Comparison of ENCODE assay signal across 8 cellular contexts in the genomic region with DNA sequence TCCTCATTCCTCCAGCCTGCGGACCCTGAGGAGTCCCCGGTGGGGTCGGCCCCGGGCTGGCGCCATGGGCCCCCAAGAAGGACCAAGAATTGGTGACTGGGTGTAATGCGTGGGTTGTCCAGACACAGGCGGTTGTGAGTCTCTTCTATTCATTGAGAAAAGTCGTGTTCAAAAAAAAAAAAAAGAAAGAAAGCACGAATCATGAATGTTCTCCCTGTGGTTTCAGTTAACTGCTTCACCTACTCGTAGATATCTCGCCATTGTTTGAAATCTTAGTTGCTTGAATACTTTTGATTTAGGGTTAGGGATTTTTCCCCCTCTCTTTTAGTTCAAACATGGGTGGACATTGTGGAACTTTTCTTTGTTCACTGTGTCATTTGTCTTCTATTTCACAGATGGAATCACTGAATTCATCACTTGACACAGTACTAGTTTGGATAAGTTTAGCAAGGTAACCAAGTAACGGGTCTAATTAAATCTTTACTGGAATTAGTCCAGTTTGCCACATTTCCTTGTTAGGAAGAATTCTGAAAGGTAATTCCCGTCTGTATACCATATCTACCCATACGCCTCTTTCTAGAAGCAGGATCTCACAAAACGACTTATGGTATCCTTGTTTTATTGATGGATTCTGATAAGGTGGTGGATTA. TPM values are rescaled to one million over a fixed set of nuclear protein-coding genes. Genes with fewer than 3 reads are reported as not detected.
DNase-seq lines count a peak whose midpoint lies in the region; ATAC-seq and TF ChIP-seq lines count a peak whose summit lies in the region.

No MANE protein-coding gene starts in this region.

- H3K27me3 ChIP-seq in cardiac muscle cell (no peaks in the 10 kb centered on the region), sigmoid colon (no peaks in the 10 kb centered on the region)

- peaks cover 27% of the 10 kb centered on the region for H3K4me1 ChIP-seq in cardiac muscle cell (ENCODE audit: low read depth)
- H3K4me1 ChIP-seq in sigmoid colon, result peaks cover 0 to 43% (median 25%) of the 10 kb centered on the region in 4 donors

- intact Hi-C loops in sigmoid colon (cut with DNase I), result loop anchor here (2.0 to 5.0 kb wide), 2 partner anchors 36 to 72 kb away; no protein-coding TSS in a partner anchor

- H3K36me3 ChIP-seq in cardiac muscle cell (no peaks in the 10 kb centered on the region), sigmoid colon (no peaks in the 10 kb centered on the region)

- no peaks in the 10 kb centered on the region for H3K9me3 Mint-ChIP-seq in activated T-cell treated with anti-CD3 and anti-CD28 coated beads, Interleukin-2, amount 50 U/mL, for 72 hours

- TF ChIP-seq POLR2A in sigmoid colon (IDR thresholded peaks at IDR 0.05), result no peak

- 3 to 11% methylated on average over 15 of the region's 15 CpGs for WGBS in sigmoid colon, 2 donors

- peak overlapping the region; percentile 86 to 98 for H3K4me3 Mint-ChIP-seq in activated T-cell treated with anti-CD3 and anti-CD28 coated beads, Interleukin-2, amount 50 U/mL, for 72 hours

- peak overlapping the region; percentile 79 for H3K27ac ChIP-seq in cardiac muscle cell
- peak overlapping the region; percentile 85 to 95 (median 94) for H3K27ac ChIP-seq in sigmoid colon

- no peak for TF ChIP-seq CTCF in GM20000 (IDR thresholded peaks at IDR 0.05; ENCODE audit: extremely low read depth, missing control alignments)
- no peak for TF ChIP-seq CTCF in cardiac muscle cell (IDR thresholded peaks at IDR 0.05; ENCODE audit: low read depth, low read length)
- TF ChIP-seq CTCF in sigmoid colon (IDR thresholded peaks at IDR 0.05), result no peak

- peaks cover 61% of the 10 kb centered on the region for H3K4me1 Mint-ChIP-seq in activated T-cell treated with anti-CD3 and anti-CD28 coated beads, Interleukin-2, amount 50 U/mL, for 72 hours (ENCODE audit: low read depth)

- H3K4me3 ChIP-seq in cardiac muscle cell (peak overlapping the region; percentile 85), sigmoid colon (peak overlapping the region; percentile 62 to 85 (median 82))

- no peak for TF ChIP-seq EP300 in sigmoid colon (IDR thresholded peaks at IDR 0.05)

- DNase-seq in GF-D8 (lab: John Stamatoyannopoulos, UW), result peak; percentile 54
- DNase-seq in GM20000 (ENCODE audit: low spot score), result peak; percentile 56
- no peak for DNase-seq in activated T-cell treated with anti-CD3 and anti-CD28 coated beads, Interleukin-2, amount 50 U/mL, for 72 hours
- no peak for DNase-seq in cardiac muscle cell (ENCODE audit: low read depth in 1 of 2, low spot score in 1 of 2)
- DNase-seq in sigmoid colon, result no peak
- DNase-seq in left lobe of liver (ENCODE audit: low spot score), result no peak
- DNase-seq in NCI-H446 treated with DMSO at 0.1 percent for 48 hours (lab: John Stamatoyannopoulos, UW), result no peak

- H3K9me3 ChIP-seq in cardiac muscle cell (ENCODE audit: low read depth) (no peaks in the 10 kb centered on the region), sigmoid colon (no peaks in the 10 kb centered on the region)

- H3K36me3 Mint-ChIP-seq in activated T-cell treated with anti-CD3 and anti-CD28 coated beads, Interleukin-2, amount 50 U/mL, for 72 hours (ENCODE audit: insufficient read depth in 2 of 2), result peaks cover 0 to 3% of the 10 kb centered on the region in 2 donors

- H3K27me3 Mint-ChIP-seq in activated T-cell treated with anti-CD3 and anti-CD28 coated beads, Interleukin-2, amount 50 U/mL, for 72 hours (ENCODE audit: low read depth), result peaks cover 11% of the 10 kb centered on the region

- H3K27ac Mint-ChIP-seq in activated T-cell treated with anti-CD3 and anti-CD28 coated beads, Interleukin-2, amount 50 U/mL, for 72 hours, result peak overlapping the region; percentile 90

- peak; percentile 25 for ATAC-seq in HG03520 (IDR thresholded peaks at IDR 0.05; ENCODE audit: unreplicated experiment)
- peak; percentile 59 to 62 for ATAC-seq in activated T-cell treated with anti-CD3 and anti-CD28 coated beads, Interleukin-2, amount 50 U/mL, for 72 hours (replicated peaks in 1 of 2)
- ATAC-seq in left lobe of liver, result no peak

RNA-seq across cellular contexts. Expression of a gene that starts 0.8 kb away (rescaled TPM):
- 10 to 100 TPM; 25.8 to 26.7 TPM for total RNA-seq in activated T-cell treated with anti-CD3 and anti-CD28 coated beads, Interleukin-2, amount 50 U/mL, for 72 hours
- total RNA-seq in cardiac muscle cell (55.4 and 72.2 TPM in 2 replicates), sigmoid colon (10 to 100 TPM; 28.2 to 67.6 (median 48.5) TPM), left lobe of liver (6.5 TPM)
- polyA plus RNA-seq in cardiac muscle cell (95.3 and 111 TPM in 2 replicates), sigmoid colon (10 to 100 TPM; 26.3 to 44.4 (median 32.8) TPM)

Comparison
In these comparisons a context has a peak if more than half of its experiments do, and no peak if none do; other contexts are left out.
1. DNase-seq: peak in GF-D8 (single experiment) and GM20000 (single experiment); none in activated T-cell treated with anti-CD3 and anti-CD28 coated beads, Interleukin-2, amount 50 U/mL, for 72 hours (0 of 2), cardiac muscle cell (0 of 2), sigmoid colon (single experiment), left lobe of liver (single experiment) and NCI-H446 treated with DMSO at 0.1 percent for 48 hours (single experiment).